18 cellular contexts compared by ENCODE assay signal in genomic region chr2:72140621-72140960, GRCh38. TPM values are rescaled to one million over a fixed set of nuclear protein-coding genes. Genes with fewer than 3 reads are reported as not detected.
DNase-seq lines count a peak whose midpoint lies in the region; ATAC-seq and TF ChIP-seq lines count a peak whose summit lies in the region.
"Had no signal": no experiment of that assay in that cellular context is flagged by ENCODE, and none has a peak within 500 bp of the region (broad histone marks: within the 10 kb centered on the region; RNA-seq: fewer than 3 reads in every experiment).

No MANE protein-coding gene starts in this region.

- no peak overlapping the region for H3K4me3 ChIP-seq in WERI-Rb-1 (ENCODE audit: low read depth, low read length)
- H3K4me3 ChIP-seq in thoracic aorta = no peak overlapping the region
- H3K4me3 ChIP-seq: BLaER1 had no signal

- H3K36me3 Mint-ChIP-seq in natural killer cell (no peaks in the 10 kb centered on the region), immature natural killer cell (no peaks in the 10 kb centered on the region)
- H3K36me3 Mint-ChIP-seq: CD8-positive, alpha-beta memory T cell had no signal

- H3K27me3 ChIP-seq in WERI-Rb-1 (ENCODE audit: insufficient read depth, low read depth, severe bottlenecking) = peaks cover 29% of the 10 kb centered on the region
- no peaks in the 10 kb centered on the region for H3K27me3 ChIP-seq in thoracic aorta (replicated peaks; ENCODE audit: insufficient read depth)

- peak; percentile 42 for DNase-seq in activated CD8-positive, alpha-beta memory T cell treated with anti-CD3 and anti-CD28 coated beads, Interleukin-2, amount 50 U/mL, for 48 hours
- no peak for DNase-seq in activated CD8-positive, alpha-beta memory T cell treated with anti-CD3 and anti-CD28 coated beads, Interleukin-2, amount 50 U/mL, for 4 hours
- peak; percentile 2 for DNase-seq in WERI-Rb-1
- peak; percentile 12 for DNase-seq in natural killer cell
- DNase-seq in thoracic aorta (ENCODE audit: low spot score) = no peak
- DNase-seq in NCI-H1048 (lab: John Stamatoyannopoulos, UW) = no peak
- no peak for DNase-seq in NCI-H1105 treated with DMSO at 0.1 percent for 48 hours (lab: John Stamatoyannopoulos, UW)
- no peak for DNase-seq in immature natural killer cell
- DNase-seq: DND-41; HCEC 1CT; NCI-H1417 treated with DMSO at 0.1 percent for 48 hours; NCI-H1930; NCI-H2171 treated with DMSO at 0.1 percent for 48 hours; NCI-H446 treated with DMSO at 0.1 percent for 48 hours; NK-92 treated with Interleukin-12 subunit alpha and Interleukin-12 subunit beta, amount 100 ng/mL, for 24 hours had no signal

- no peak overlapping the region for H3K27ac Mint-ChIP-seq in natural killer cell
- H3K27ac Mint-ChIP-seq in immature natural killer cell = no peak overlapping the region
- H3K27ac Mint-ChIP-seq: CD8-positive, alpha-beta memory T cell had no signal

- H3K9me3 ChIP-seq in WERI-Rb-1 (ENCODE audit: severe bottlenecking) (no peaks in the 10 kb centered on the region), thoracic aorta (no peaks in the 10 kb centered on the region)
- H3K9me3 ChIP-seq: BLaER1 had no signal

- TF ChIP-seq CTCF in WERI-Rb-1 (IDR thresholded peaks at IDR 0.05; ENCODE audit: low read depth, low read length) (no peak), natural killer cell (IDR thresholded peaks at IDR 0.05) (no peak), thoracic aorta (IDR thresholded peaks at IDR 0.05) (no peak)

- H3K4me1 ChIP-seq in thoracic aorta (ENCODE audit: control insufficient read depth in 1 of 2, low read depth in 2 of 2) = peaks cover 41 to 80% of the 10 kb centered on the region in 2 donors

- intact Hi-C loops in natural killer cell (cut with micrococcal nuclease) = no loop called here

- H3K27ac ChIP-seq in WERI-Rb-1 (no peak overlapping the region), thoracic aorta (peak overlapping the region; percentile 43 to 76)
- H3K27ac ChIP-seq: BLaER1 had no signal

- H3K4me3 Mint-ChIP-seq in natural killer cell = no peak overlapping the region
- no peak overlapping the region for H3K4me3 Mint-ChIP-seq in immature natural killer cell
- H3K4me3 Mint-ChIP-seq: CD8-positive, alpha-beta memory T cell had no signal

- ATAC-seq in natural killer cell = no peak
- no peak for ATAC-seq in thoracic aorta (ENCODE audit: insufficient number of reproducible peaks, low FRiP score, low read depth)

- H3K4me1 Mint-ChIP-seq in natural killer cell (peaks cover 5 to 12% of the 10 kb centered on the region in 2 donors), immature natural killer cell (peaks cover 3 to 5% of the 10 kb centered on the region in 2 donors)

- H3K9me3 Mint-ChIP-seq in natural killer cell = no peaks in the 10 kb centered on the region
- peaks cover 0 to 2% (median 0%) of the 10 kb centered on the region in 6 donors for H3K9me3 Mint-ChIP-seq in immature natural killer cell
- H3K9me3 Mint-ChIP-seq: CD8-positive, alpha-beta memory T cell had no signal

- no peaks in the 10 kb centered on the region for H3K36me3 ChIP-seq in WERI-Rb-1
- H3K36me3 ChIP-seq in thoracic aorta = no peaks in the 10 kb centered on the region
- H3K36me3 ChIP-seq: BLaER1 had no signal

- H3K27me3 Mint-ChIP-seq in natural killer cell (ENCODE audit: low read depth in 2 of 2) (peaks cover 12 to 18% of the 10 kb centered on the region in 2 donors), immature natural killer cell (ENCODE audit: low read depth in 3 of 3) (peaks cover 4 to 8% (median 5%) of the 10 kb centered on the region in 3 donors)

RNA-seq across cellular contexts. Expression of gene CYP26B1, which starts 7.1 kb away (rescaled TPM):
- total RNA-seq in natural killer cell (not detected), thoracic aorta (10 to 100 TPM in 1 of 2 donors, 1 to 10 TPM in 1; 6.0 to 20.8 TPM)
- polyA plus RNA-seq in immature natural killer cell = not detected
- total RNA-seq: CD8-positive, alpha-beta memory T cell; OCI-LY7 had no signal
- polyA plus RNA-seq: CD8-positive, alpha-beta memory T cell had no signal

Comparison
In these comparisons a context has a peak if more than half of its experiments do, and no peak if none do; other contexts are left out.
1. DNase-seq: peak in activated CD8-positive, alpha-beta memory T cell treated with anti-CD3 and anti-CD28 coated beads, Interleukin-2, amount 50 U/mL, for 48 hours (single experiment), WERI-Rb-1 (single experiment) and natural killer cell (single experiment); none in activated CD8-positive, alpha-beta memory T cell treated with anti-CD3 and anti-CD28 coated beads, Interleukin-2, amount 50 U/mL, for 4 hours (single experiment), thoracic aorta (single experiment), NCI-H1048 (single experiment), NCI-H1105 treated with DMSO at 0.1 percent for 48 hours (single experiment) and immature natural killer cell (0 of 3).
2. RNA of gene CYP26B1, which starts 7.1 kb away (total RNA-seq): 6.0 to 20.8 TPM in thoracic aorta; not detected in natural killer cell; every median in the first group is over 4 times any median in the second.